Comparison of ENCODE assay signal across 12 cellular contexts in the genomic region with DNA sequence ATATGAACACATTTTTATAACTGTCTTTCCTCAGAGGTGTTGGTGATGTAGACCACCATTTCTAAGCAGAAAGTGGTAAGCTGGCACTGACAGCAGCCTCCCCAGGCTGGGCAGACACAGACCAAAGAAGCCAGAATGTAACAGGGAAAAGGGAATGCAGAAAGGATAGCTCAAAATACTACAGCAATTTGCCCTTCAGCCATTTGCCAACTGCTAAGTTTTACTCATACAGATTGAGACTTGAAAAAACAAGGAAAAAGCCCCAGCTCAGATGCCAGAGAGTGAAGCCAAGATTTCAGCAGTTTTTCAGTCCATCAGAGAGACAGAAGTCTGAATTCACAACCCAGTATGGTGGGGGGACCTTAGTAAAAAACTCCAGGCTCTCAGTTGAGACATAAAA.
DNase-seq lines count a peak whose midpoint lies in the region; FAIRE-seq and TF ChIP-seq lines count a peak whose summit lies in the region.
"Had no signal": no experiment of that assay in that cellular context is flagged by ENCODE, and none has a peak within 500 bp of the region (broad histone marks: within the 10 kb centered on the region; RNA-seq: fewer than 3 reads in every experiment).

No MANE protein-coding gene starts in this region.

- no peaks in the 10 kb centered on the region for H3K36me3 ChIP-seq in adrenal gland (replicated peaks in 1 of 2)
- no peaks in the 10 kb centered on the region for H3K36me3 ChIP-seq in sigmoid colon

- peak overlapping the region in 1 of 4 donors; percentile 18 for H3K4me3 ChIP-seq in adrenal gland
- H3K4me3 ChIP-seq in sigmoid colon, result no peak overlapping the region

- H3K9me3 ChIP-seq in adrenal gland (replicated peaks in 1 of 3) (no peaks in the 10 kb centered on the region), sigmoid colon (no peaks in the 10 kb centered on the region)

- no peaks in the 10 kb centered on the region for H3K27me3 ChIP-seq in adrenal gland
- no peaks in the 10 kb centered on the region for H3K27me3 ChIP-seq in sigmoid colon

- FAIRE-seq in GM19239 (lab: Jason Lieb, UNC), result no peak

- H3K4me1 ChIP-seq in adrenal gland (replicated peaks in 1 of 2) (peaks cover 4 to 15% of the 10 kb centered on the region in 2 donors), sigmoid colon (peaks cover 0 to 24% (median 14%) of the 10 kb centered on the region in 4 donors)

- TF ChIP-seq CTCF in adrenal gland (IDR thresholded peaks at IDR 0.05), result no peak
- TF ChIP-seq CTCF in sigmoid colon (IDR thresholded peaks at IDR 0.05), result no peak

- DNase-seq in ELR (ENCODE audit: low read depth), result peak; percentile 52
- peak in 6 of 7 donors; percentile 17 to 51 (median 28) for DNase-seq in adrenal gland
- peak; percentile 14 for DNase-seq in foreskin melanocyte
- DNase-seq in sigmoid colon, result no peak
- DNase-seq in GM19239 (ENCODE audit: insufficient read length, low spot score), result no peak
- DNase-seq in NCI-H187 (lab: John Stamatoyannopoulos, UW), result no peak
- DNase-seq in germinal center (ENCODE audit: low spot score), result no peak
- no peak for DNase-seq in stimulated activated CD4-positive, alpha-beta T cell treated with anti-CD3 and anti-CD28 coated beads, Interleukin-1b, Interleukin-23, amount 100 ng/mL, for 48 hours
- DNase-seq: activated CD8-positive, alpha-beta T cell treated with anti-CD3 and anti-CD28 coated beads, Interleukin-2, amount 10 ng/mL, durations not matched to agents 7 days and 5 days; CD8-positive, alpha-beta memory T cell; left colon; stimulated activated CD4-positive, alpha-beta T cell treated with anti-CD3 and anti-CD28 coated beads, Interleukin-4, amount 100 ng/mL, for 4 hours had no signal

- peak overlapping the region; percentile 61 to 80 (median 70) for H3K27ac ChIP-seq in adrenal gland
- peak overlapping the region in 3 of 4 donors; percentile 13 to 70 (median 28) for H3K27ac ChIP-seq in sigmoid colon

- no peak for TF ChIP-seq EP300 in sigmoid colon (IDR thresholded peaks at IDR 0.05)

- intact Hi-C loops in adrenal gland (cut with DNase I) (no loop called here), sigmoid colon (cut with DNase I) (no loop called here)

- TF ChIP-seq POLR2A in adrenal gland (IDR thresholded peaks at IDR 0.05) (peak in 1 of 2 donors; percentile 36), sigmoid colon (IDR thresholded peaks at IDR 0.05) (no peak)

Comparison
In these comparisons a context has a peak if more than half of its experiments do, and no peak if none do; other contexts are left out.
1. DNase-seq: peak in ELR (single experiment), adrenal gland (6 of 7) and foreskin melanocyte (single experiment); none in sigmoid colon (single experiment), GM19239 (single experiment), NCI-H187 (0 of 2), germinal center (single experiment) and stimulated activated CD4-positive, alpha-beta T cell treated with anti-CD3 and anti-CD28 coated beads, Interleukin-1b, Interleukin-23, amount 100 ng/mL, for 48 hours (single experiment).